Comparison of ENCODE assay signal across 1 cellular context in genomic region chr13:74097116-74097515, GRCh38.
TF ChIP-seq lines count a peak whose summit lies in the region.

No MANE protein-coding gene starts in this region.

TF ChIP-seq in GM23338, 12 proteins besides CTCF, POLR2A, EP300 and RAD21 (continued from another document):
- TF ChIP-seq ZNF462 (CRISPR knock-in tag; IDR thresholded peaks at IDR 0.05) (no peak), JUNB (IDR thresholded peaks at IDR 0.05; ENCODE audit: unreplicated experiment) (no peak), ZNF331 (CRISPR knock-in tag; IDR thresholded peaks at IDR 0.05; ENCODE audit: low read depth) (no peak), CREB1 (CRISPR knock-in tag; IDR thresholded peaks at IDR 0.05; ENCODE audit: low read depth) (no peak), STAT1 (IDR thresholded peaks at IDR 0.05; ENCODE audit: unreplicated experiment) (no peak), REST (IDR thresholded peaks at IDR 0.05; ENCODE audit: unreplicated experiment) (no peak), EZH2 (IDR thresholded peaks at IDR 0.05; ENCODE audit: low read depth, unreplicated experiment) (no peak), POLR2AphosphoS5 (IDR thresholded peaks at IDR 0.05; ENCODE audit: low read depth) (no peak)
TF ChIP-seq in GM23338: peak in this region for 0.
